In the genomic region with DNA sequence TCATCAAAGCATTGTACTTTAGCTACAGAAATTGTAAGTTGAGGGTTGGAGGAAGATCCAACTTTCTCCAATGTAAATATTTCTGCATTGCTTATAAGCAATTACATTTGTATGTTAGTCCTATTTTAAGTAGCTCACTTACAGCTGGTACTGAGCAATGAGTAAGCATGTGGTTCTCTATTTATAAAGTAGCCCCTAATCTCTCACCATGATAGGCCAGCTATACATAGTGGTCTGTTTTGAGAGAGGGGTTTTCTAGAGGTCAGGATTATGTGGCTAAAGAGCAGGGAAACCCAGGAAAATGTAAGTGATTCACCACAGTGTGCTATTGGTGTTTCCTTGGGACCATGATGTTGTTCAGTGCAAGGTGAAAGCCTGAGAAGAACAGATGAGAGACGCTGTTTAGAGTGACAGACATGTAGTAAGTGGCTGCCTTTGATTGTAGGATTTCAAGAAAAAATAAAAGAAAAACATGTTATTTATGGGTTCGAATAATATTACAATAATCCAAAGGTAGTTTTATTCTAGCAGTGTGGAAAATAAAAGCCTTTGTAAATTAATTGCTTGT, we compare ENCODE assay signal across 20 cellular contexts. TPM values are rescaled to one million over a fixed set of nuclear protein-coding genes. Genes with fewer than 3 reads are reported as not detected.
A peak's percentile ranks its signal among the peaks of the same experiment; 100 is the strongest.
DNase-seq lines count a peak whose midpoint lies in the region; ATAC-seq and TF ChIP-seq lines count a peak whose summit lies in the region.
"Had no signal": no experiment of that assay in that cellular context is flagged by ENCODE, and none has a peak within 500 bp of the region (broad histone marks: within the 10 kb centered on the region; RNA-seq: fewer than 3 reads in every experiment).

No MANE protein-coding gene starts in this region.

- intact Hi-C loops in Right ventricle myocardium superior (cut with DNase I): no loop called here
- intact Hi-C loops in cardiac septum (cut with DNase I): no loop called here

- H3K4me1 Mint-ChIP-seq in activated naive CD4-positive, alpha-beta T cell treated with anti-CD3 and anti-CD28 coated beads, Interleukin-2, amount 10 ng/mL, durations not matched to agents 7 days and 5 days: no peaks in the 10 kb centered on the region

- ATAC-seq in Right ventricle myocardium superior (ENCODE audit: poor library complexity) (peak; percentile 65), GM21737 (IDR thresholded peaks at IDR 0.05; ENCODE audit: unreplicated experiment) (no peak), GM19397 (IDR thresholded peaks at IDR 0.05; ENCODE audit: unreplicated experiment) (no peak)
- ATAC-seq: PC-3 had no signal

- DNase-seq in Right ventricle myocardium superior (no peak), cardiac septum (ENCODE audit: low spot score) (no peak), brain microvascular endothelial cell (peak; percentile 36), myocyte (ENCODE audit: low read depth) (peak; percentile 49)
- DNase-seq in activated naive CD4-positive, alpha-beta T cell treated with anti-CD3 and anti-CD28 coated beads, Interleukin-2, amount 10 ng/mL, durations not matched to agents 7 days and 5 days: no peak
- DNase-seq in NK-92 treated with Interleukin-12 subunit alpha and Interleukin-12 subunit beta, amount 100 ng/mL, for 24 hours (lab: John Stamatoyannopoulos, UW): no peak
- DNase-seq: 8988T; BE2C; CD4-positive, CD25-positive, alpha-beta regulatory T cell; COR-L47; DMS 273 treated with DMSO at 0.1 percent for 48 hours; DND-41; MV-4-11; NCI-H1694 treated with DMSO at 0.1 percent for 48 hours; NCI-H748 treated with DMSO at 0.1 percent for 48 hours; PC-3; RPMI8226 had no signal

- no peak overlapping the region for H3K27ac Mint-ChIP-seq in activated naive CD4-positive, alpha-beta T cell treated with anti-CD3 and anti-CD28 coated beads, Interleukin-2, amount 10 ng/mL, durations not matched to agents 7 days and 5 days
- H3K27ac Mint-ChIP-seq: CD4-positive, CD25-positive, alpha-beta regulatory T cell had no signal

- CTCF ChIA-PET in activated naive CD4-positive, alpha-beta T cell treated with anti-CD3 and anti-CD28 coated beads, Interleukin-2, amount 10 ng/mL, durations not matched to agents 7 days and 5 days (lab: Charles Lee): no interaction called here

- H3K4me3 Mint-ChIP-seq in activated naive CD4-positive, alpha-beta T cell treated with anti-CD3 and anti-CD28 coated beads, Interleukin-2, amount 10 ng/mL, durations not matched to agents 7 days and 5 days: no peak overlapping the region
- H3K4me3 Mint-ChIP-seq: CD4-positive, CD25-positive, alpha-beta regulatory T cell had no signal

- H3K27me3 Mint-ChIP-seq in activated naive CD4-positive, alpha-beta T cell treated with anti-CD3 and anti-CD28 coated beads, Interleukin-2, amount 10 ng/mL, durations not matched to agents 7 days and 5 days: no peaks in the 10 kb centered on the region
- H3K27me3 Mint-ChIP-seq: CD4-positive, CD25-positive, alpha-beta regulatory T cell had no signal

- in situ Hi-C loops in brain microvascular endothelial cell (cut with HindIII; ENCODE audit: low pct_ligation_motif_present, low sequenced_read_pairs): no loop called here

- no peak for TF ChIP-seq CTCF in brain microvascular endothelial cell (IDR thresholded peaks at IDR 0.05; ENCODE audit: low read depth, low read length, missing control alignments)

- peaks cover 3% of the 10 kb centered on the region for H3K36me3 ChIP-seq in brain microvascular endothelial cell (replicated peaks)

- H3K36me3 Mint-ChIP-seq in activated naive CD4-positive, alpha-beta T cell treated with anti-CD3 and anti-CD28 coated beads, Interleukin-2, amount 10 ng/mL, durations not matched to agents 7 days and 5 days: no peaks in the 10 kb centered on the region

- peaks cover 1% of the 10 kb centered on the region for H3K9me3 Mint-ChIP-seq in activated naive CD4-positive, alpha-beta T cell treated with anti-CD3 and anti-CD28 coated beads, Interleukin-2, amount 10 ng/mL, durations not matched to agents 7 days and 5 days

- H3K4me3 ChIP-seq in brain microvascular endothelial cell (ENCODE audit: low read depth, low read length): no peak overlapping the region

- H3K27me3 ChIP-seq in brain microvascular endothelial cell (replicated peaks): no peaks in the 10 kb centered on the region
- H3K27me3 ChIP-seq: BE2C had no signal

- no peak overlapping the region for H3K27ac ChIP-seq in brain microvascular endothelial cell
- H3K27ac ChIP-seq: KMS-11 had no signal

RNA-seq across cellular contexts. Expression of a gene that starts 26.4 kb away (rescaled TPM):
- total RNA-seq in Right ventricle myocardium superior: 25.3 TPM
- total RNA-seq in cardiac septum: 49.0 TPM
- total RNA-seq in myocyte: 30.6 and 32.2 TPM in 2 replicates
- polyA plus RNA-seq in myocyte (2012): 26.7 TPM

Comparison
In these comparisons a context has a peak if more than half of its experiments do, and no peak if none do; other contexts are left out.
1. DNase-seq: peak in brain microvascular endothelial cell (single experiment) and myocyte (single experiment); none in Right ventricle myocardium superior (single experiment), cardiac septum (single experiment), activated naive CD4-positive, alpha-beta T cell treated with anti-CD3 and anti-CD28 coated beads, Interleukin-2, amount 10 ng/mL, durations not matched to agents 7 days and 5 days (single experiment) and NK-92 treated with Interleukin-12 subunit alpha and Interleukin-12 subunit beta, amount 100 ng/mL, for 24 hours (single experiment).